In the genomic region with DNA sequence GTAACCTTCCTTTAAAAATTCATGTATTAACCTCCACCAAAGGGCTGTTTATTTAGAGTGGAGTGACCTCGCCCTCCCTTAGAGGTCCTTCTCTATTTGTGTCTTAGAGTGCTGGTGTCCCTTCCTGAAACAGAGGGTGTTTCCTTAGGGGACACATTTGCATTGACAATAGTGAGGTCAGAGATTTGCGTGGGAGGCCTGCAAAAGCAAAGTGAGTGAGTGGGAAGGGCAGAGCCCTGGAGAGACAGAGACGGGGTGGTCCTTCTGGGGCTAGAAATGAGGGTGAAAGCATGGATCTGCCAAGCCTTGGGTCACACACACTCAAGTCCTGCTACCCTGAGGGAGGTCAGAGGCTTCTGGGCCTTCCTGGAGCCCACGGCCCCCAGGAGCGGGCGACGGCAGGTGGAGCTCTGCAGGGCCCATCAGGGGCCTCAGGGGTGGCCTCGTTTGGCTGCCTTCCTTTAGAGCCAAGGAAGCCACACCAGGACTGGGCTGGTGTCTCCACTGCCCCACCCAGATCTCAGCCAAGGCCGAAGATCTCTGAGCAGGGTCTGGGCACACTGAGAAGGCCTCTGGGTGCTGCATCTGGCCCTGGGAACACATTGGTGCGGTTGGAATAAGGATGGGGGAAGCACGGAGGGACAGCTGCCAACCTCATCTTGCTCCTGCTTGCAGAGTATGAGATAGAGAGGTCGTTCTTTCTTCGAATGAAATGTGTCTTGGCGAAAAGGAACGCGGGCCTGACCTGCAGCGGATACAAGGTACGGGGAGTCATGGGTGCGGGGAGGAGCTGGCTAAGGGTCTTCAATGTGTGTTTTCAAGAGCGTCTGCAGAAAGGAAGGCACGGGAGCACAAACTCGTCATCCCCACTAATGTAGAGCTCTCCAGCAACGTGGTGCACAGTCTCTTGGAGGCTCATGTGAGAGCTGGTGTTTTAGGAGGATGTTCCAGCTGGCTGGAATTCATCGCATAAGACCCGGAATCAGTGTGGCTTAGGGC, we compare ENCODE assay signal across 17 cellular contexts. TPM values are rescaled to one million over a fixed set of nuclear protein-coding genes. Genes with fewer than 3 reads are reported as not detected.
"Had no signal": no experiment of that assay in that cellular context is flagged by ENCODE, and none has a peak within 500 bp of the region (broad histone marks: within the 10 kb centered on the region; RNA-seq: fewer than 3 reads in every experiment).

No MANE protein-coding gene starts in this region.

- H3K36me3 ChIP-seq: left ventricle myocardium inferior, tibial artery had no signal

- DNase-seq: activated CD4-positive, alpha-beta T cell treated with anti-CD3 and anti-CD28 coated beads, Interleukin-2, amount 50 U/mL, for 4 hours; activated CD8-positive, alpha-beta memory T cell treated with anti-CD3 and anti-CD28 coated beads for 24 hours; activated CD8-positive, alpha-beta memory T cell treated with anti-CD3 and anti-CD28 coated beads, Interleukin-2, amount 50 U/mL, for 4 hours; activated naive CD4-positive, alpha-beta T cell treated with Interleukin-2 at 50 U/mL for 16 hours; activated naive CD8-positive, alpha-beta T cell treated with anti-CD3 and anti-CD28 coated beads for 36 hours; activated T-cell treated with anti-CD3 and anti-CD28 coated beads, Interleukin-2, amount 50 U/mL, for 24 hours; effector memory CD4-positive, alpha-beta T cell; foreskin melanocyte; left ventricle myocardium inferior; mammary epithelial cell; stimulated activated CD4-positive, alpha-beta T cell treated with anti-CD3 and anti-CD28 coated beads, Interleukin-4, amount 100 ng/mL, for 24 hours; stimulated activated naive CD8-positive, alpha-beta T cell treated with anti-CD3 and anti-CD28 coated beads, Interleukin-15, Interleukin-2, amounts not matched to agents 100 U/mL and 50 U/mL, for 24 hours; substantia nigra had no signal

- H3K4me1 ChIP-seq: left ventricle myocardium inferior, parathyroid adenoma, tibial artery had no signal

- H3K9me3 ChIP-seq: left ventricle myocardium inferior, tibial artery had no signal

- H3K27ac ChIP-seq: left ventricle myocardium inferior, parathyroid adenoma, tibial artery had no signal

- H3K4me3 ChIP-seq: left ventricle myocardium inferior, tibial artery had no signal

- H3K9ac ChIP-seq: parathyroid adenoma had no signal

- H2AFZ ChIP-seq: parathyroid adenoma had no signal

RNA-seq across cellular contexts. Expression of gene SIM2, which starts 23.8 kb away (rescaled TPM):
- total RNA-seq: activated naive CD8-positive, alpha-beta T cell treated with anti-CD3 and anti-CD28 coated beads for 36 hours; dermis microvascular lymphatic vessel endothelial cell; endothelial cell of umbilical vein; left ventricle myocardium inferior had no signal
- polyA plus RNA-seq: endothelial cell of umbilical vein, mammary epithelial cell had no signal
